In the genomic region with DNA sequence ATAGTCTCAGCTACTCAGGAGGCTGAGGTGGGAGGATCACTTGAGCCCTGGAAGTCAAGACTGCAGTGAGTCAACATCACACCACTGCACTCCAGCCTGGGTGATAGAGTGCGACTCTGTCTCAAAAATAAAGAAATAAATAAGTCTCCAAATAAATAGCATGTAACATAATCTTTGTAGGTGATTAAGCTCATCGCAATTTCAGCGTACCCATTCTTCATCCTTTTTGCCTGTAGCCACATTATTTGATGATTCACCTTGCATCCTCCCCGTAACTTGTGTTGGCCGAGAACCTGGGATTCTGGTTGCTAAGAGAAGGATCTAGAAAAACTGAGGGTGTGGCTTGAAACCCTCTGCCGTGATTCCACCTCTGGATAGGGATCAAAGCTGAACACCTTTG, we compare ENCODE assay signal across 19 cellular contexts.
"Had no signal": no experiment of that assay in that cellular context is flagged by ENCODE, and none has a peak within 500 bp of the region (broad histone marks: within the 10 kb centered on the region; RNA-seq: fewer than 3 reads in every experiment).

No MANE protein-coding gene starts in this region.

- H3K9me3 ChIP-seq: colonic mucosa, gastroesophageal sphincter, heart left ventricle, left ventricle myocardium inferior, thyroid gland, uterus had no signal

- H3K4me1 ChIP-seq: colonic mucosa, gastroesophageal sphincter, thyroid gland, uterus had no signal

- DNase-seq: activated CD4-positive, alpha-beta T cell treated with anti-CD3 and anti-CD28 coated beads for 1 hour; activated naive CD4-positive, alpha-beta T cell; activated naive CD8-positive, alpha-beta T cell treated with anti-CD3 and anti-CD28 coated beads for 36 hours; activated T-cell treated with anti-CD3 and anti-CD28 coated beads for 4 hours; amniotic stem cell; colonic mucosa; endodermal cell; erythroblast; heart left ventricle; left ventricle myocardium inferior; nephron progenitor cell; nucleus accumbens; posterior cingulate gyrus; stimulated activated CD8-positive, alpha-beta memory T cell treated with anti-CD3 and anti-CD28 coated beads, Interleukin-4, amount 100 ng/mL, for 48 hours; stimulated activated naive CD4-positive, alpha-beta T cell; thyroid gland; uterus; WERI-Rb-1 had no signal

- H3K36me3 ChIP-seq: colonic mucosa, gastroesophageal sphincter, heart left ventricle, left ventricle myocardium inferior, thyroid gland, uterus, WERI-Rb-1 had no signal

- H3K4me3 ChIP-seq: colonic mucosa, gastroesophageal sphincter, heart left ventricle, left ventricle myocardium inferior, thyroid gland, uterus had no signal

- H3K27ac ChIP-seq: colonic mucosa, gastroesophageal sphincter, heart left ventricle, left ventricle myocardium inferior, thyroid gland, uterus, WERI-Rb-1 had no signal

- ATAC-seq: gastroesophageal sphincter, heart left ventricle had no signal

- H3K27me3 ChIP-seq: colonic mucosa, gastroesophageal sphincter, thyroid gland, uterus had no signal
